In genomic region chr6:31631681-31632278, GRCh38 we compare ENCODE assay signal across 23 cellular contexts. TPM values are rescaled to one million over a fixed set of nuclear protein-coding genes. Genes with fewer than 3 reads are reported as not detected.
DNase-seq lines count a peak whose midpoint lies in the region; ATAC-seq and TF ChIP-seq lines count a peak whose summit lies in the region.
"Had no signal": no experiment of that assay in that cellular context is flagged by ENCODE, and none has a peak within 500 bp of the region (broad histone marks: within the 10 kb centered on the region; RNA-seq: fewer than 3 reads in every experiment).

No MANE protein-coding gene starts in this region.

- peaks cover 100% of the 10 kb centered on the region for H3K36me3 Mint-ChIP-seq in activated T-cell treated with anti-CD3 and anti-CD28 coated beads, Interleukin-2, amount 50 U/mL, for 24 hours (ENCODE audit: low read depth)
- H3K36me3 Mint-ChIP-seq in activated T-cell treated with anti-CD3 and anti-CD28 coated beads, Interleukin-2, amount 50 U/mL, for 4 hours (ENCODE audit: insufficient read depth): peaks cover 50% of the 10 kb centered on the region
- peaks cover 91% of the 10 kb centered on the region for H3K36me3 Mint-ChIP-seq in Caco-2 (ENCODE audit: insufficient read depth, unreplicated experiment)

- peak overlapping the region; percentile 46 for H3K27ac ChIP-seq in RWPE1
- H3K27ac ChIP-seq in mesodermal cell (ENCODE audit: low read depth, low read length, severe bottlenecking): peak overlapping the region; percentile 59
- H3K27ac ChIP-seq: SJSA1 had no signal

- intact Hi-C loops in Caco-2 (cut with micrococcal nuclease; ENCODE audit: unreplicated experiment): no loop called here

- no peak for ATAC-seq in activated T-cell treated with anti-CD3 and anti-CD28 coated beads, Interleukin-2, amount 50 U/mL, for 4 hours
- ATAC-seq in HG03565 (IDR thresholded peaks at IDR 0.05; ENCODE audit: unreplicated experiment) (no peak), HG03378 (IDR thresholded peaks at IDR 0.05; ENCODE audit: unreplicated experiment) (no peak)
- ATAC-seq: left lobe of liver, PC-3 had no signal

- CTCF ChIA-PET in Caco-2 (lab: Charles Lee): no interaction called here
- CTCF ChIA-PET in RWPE1 (lab: Yijun Ruan, JAX): no interaction called here

- no peaks in the 10 kb centered on the region for H3K27me3 Mint-ChIP-seq in activated T-cell treated with anti-CD3 and anti-CD28 coated beads, Interleukin-2, amount 50 U/mL, for 24 hours
- H3K27me3 Mint-ChIP-seq in activated T-cell treated with anti-CD3 and anti-CD28 coated beads, Interleukin-2, amount 50 U/mL, for 4 hours (ENCODE audit: low read depth): no peaks in the 10 kb centered on the region
- no peaks in the 10 kb centered on the region for H3K27me3 Mint-ChIP-seq in Caco-2 (ENCODE audit: insufficient read depth, unreplicated experiment)
- H3K27me3 Mint-ChIP-seq: activated B cell treated with CpG ODN at 0.5 μM for 24 hours; activated CD4-positive, alpha-beta memory T cell treated with anti-CD3 and anti-CD28 coated beads for 36 hours had no signal

- peaks cover 6% of the 10 kb centered on the region for H3K4me1 Mint-ChIP-seq in activated T-cell treated with anti-CD3 and anti-CD28 coated beads, Interleukin-2, amount 50 U/mL, for 24 hours (ENCODE audit: low read depth)
- H3K4me1 Mint-ChIP-seq in activated T-cell treated with anti-CD3 and anti-CD28 coated beads, Interleukin-2, amount 50 U/mL, for 4 hours (ENCODE audit: low read depth): no peaks in the 10 kb centered on the region
- H3K4me1 Mint-ChIP-seq in Caco-2 (ENCODE audit: low read depth, unreplicated experiment): no peaks in the 10 kb centered on the region
- H3K4me1 Mint-ChIP-seq: activated B cell treated with CpG ODN at 0.5 μM for 24 hours had no signal

- DNase-seq in activated T-cell treated with anti-CD3 and anti-CD28 coated beads, Interleukin-2, amount 50 U/mL, for 24 hours: no peak
- DNase-seq in activated T-cell treated with anti-CD3 and anti-CD28 coated beads, Interleukin-2, amount 50 U/mL, for 4 hours: no peak
- no peak for DNase-seq in Caco-2
- DNase-seq in RWPE1 (ENCODE audit: low spot score): no peak
- DNase-seq in NOMO-1 treated with DMSO at 0.1 percent for 48 hours (lab: John Stamatoyannopoulos, UW; ENCODE audit: unreplicated experiment): no peak
- DNase-seq: activated B cell treated with CpG ODN at 0.5 μM for 24 hours; activated CD4-positive, alpha-beta memory T cell treated with anti-CD3 and anti-CD28 coated beads for 36 hours; activated naive CD4-positive, alpha-beta T cell treated with anti-CD3 and anti-CD28 coated beads, Interleukin-2, amount 50 U/mL, for 16 hours; activated T-cell treated with anti-CD3 and anti-CD28 coated beads for 4 hours; BE2C; KG1; MV-4-11; NCI-H187 treated with DMSO at 0.1 percent for 48 hours; NCI-H748 treated with DMSO at 0.1 percent for 48 hours; PC-3; retina; stimulated activated CD8-positive, alpha-beta memory T cell treated with anti-CD3 and anti-CD28 coated beads, Interleukin-4, amount 100 ng/mL, for 48 hours; testis had no signal

- peaks cover 10% of the 10 kb centered on the region for H3K36me3 ChIP-seq in Caco-2 (ENCODE audit: control insufficient read depth, insufficient read depth, low read length)
- peaks cover 100% of the 10 kb centered on the region for H3K36me3 ChIP-seq in mesodermal cell (ENCODE audit: control insufficient read depth, insufficient read depth, low read length)

- TF ChIP-seq CTCF in Caco-2 (IDR thresholded peaks at IDR 0.05; ENCODE audit: insufficient read depth in 1 of 2, low read depth in 1 of 2, low read length in 1 of 2, severe bottlenecking in 1 of 2, unreplicated experiment in 1 of 2) (no peak), RWPE1 (conservative IDR thresholded peaks at IDR 0.05; ENCODE audit: low read depth) (no peak)

- no peaks in the 10 kb centered on the region for H3K4me1 ChIP-seq in Caco-2
- no peaks in the 10 kb centered on the region for H3K4me1 ChIP-seq in mesodermal cell (ENCODE audit: control insufficient read depth, insufficient read depth, low read length, poor library complexity, severe bottlenecking)
- H3K4me1 ChIP-seq: BE2C, SJSA1 had no signal

- no TSS peak for BruUV-seq in Caco-2 (replicated peaks; lab: Mats Ljungman, UMichigan)

- POLR2A ChIA-PET in Caco-2 (lab: Charles Lee): no interaction called here
- POLR2A ChIA-PET in RWPE1 (lab: Yijun Ruan, JAX; ENCODE audit: low non-redundant PET): no interaction called here

- H3K9me3 Mint-ChIP-seq in activated T-cell treated with anti-CD3 and anti-CD28 coated beads, Interleukin-2, amount 50 U/mL, for 24 hours: no peaks in the 10 kb centered on the region
- H3K9me3 Mint-ChIP-seq in activated T-cell treated with anti-CD3 and anti-CD28 coated beads, Interleukin-2, amount 50 U/mL, for 4 hours: no peaks in the 10 kb centered on the region
- no peaks in the 10 kb centered on the region for H3K9me3 Mint-ChIP-seq in Caco-2 (ENCODE audit: unreplicated experiment)
- H3K9me3 Mint-ChIP-seq: activated B cell treated with CpG ODN at 0.5 μM for 24 hours; activated CD4-positive, alpha-beta memory T cell treated with anti-CD3 and anti-CD28 coated beads for 36 hours had no signal

- 98 to 99% methylated on average over 21 to 25 of the region's 32 CpGs for WGBS in mesodermal cell (ENCODE audit: insufficient coverage in 2 of 2), 2 experiments

- H3K27me3 ChIP-seq in Caco-2 (replicated peaks; ENCODE audit: control insufficient read depth, insufficient read depth, low read length): no peaks in the 10 kb centered on the region
- H3K27me3 ChIP-seq: BE2C, SJSA1, testis had no signal

- H3K4me3 ChIP-seq in Caco-2 (ENCODE audit: low read depth, low read length) (no peak overlapping the region), mesodermal cell (ENCODE audit: extremely low read depth, insufficient read depth, low read length, poor library complexity, severe bottlenecking) (no peak overlapping the region)
- H3K4me3 ChIP-seq: SJSA1, testis had no signal

- peak overlapping the region; percentile 33 for H3K27ac Mint-ChIP-seq in activated T-cell treated with anti-CD3 and anti-CD28 coated beads, Interleukin-2, amount 50 U/mL, for 24 hours
- peak overlapping the region; percentile 30 for H3K27ac Mint-ChIP-seq in Caco-2 (ENCODE audit: unreplicated experiment)
- H3K27ac Mint-ChIP-seq: activated B cell treated with CpG ODN at 0.5 μM for 24 hours; activated CD4-positive, alpha-beta memory T cell treated with anti-CD3 and anti-CD28 coated beads for 36 hours had no signal

- no peaks in the 10 kb centered on the region for H3K9me3 ChIP-seq in Caco-2
- no peaks in the 10 kb centered on the region for H3K9me3 ChIP-seq in mesodermal cell (ENCODE audit: control insufficient read depth, low read length)
- H3K9me3 ChIP-seq: BE2C, SJSA1, testis had no signal

- no peak overlapping the region for H3K4me3 Mint-ChIP-seq in activated T-cell treated with anti-CD3 and anti-CD28 coated beads, Interleukin-2, amount 50 U/mL, for 24 hours
- H3K4me3 Mint-ChIP-seq in activated T-cell treated with anti-CD3 and anti-CD28 coated beads, Interleukin-2, amount 50 U/mL, for 4 hours: no peak overlapping the region
- no peak overlapping the region for H3K4me3 Mint-ChIP-seq in Caco-2 (ENCODE audit: unreplicated experiment)
- H3K4me3 Mint-ChIP-seq: activated B cell treated with CpG ODN at 0.5 μM for 24 hours; activated CD4-positive, alpha-beta memory T cell treated with anti-CD3 and anti-CD28 coated beads for 36 hours had no signal

RNA-seq across cellular contexts. Expression of gene PRRC2A, which starts 11.3 kb away (rescaled TPM):
- 100 to 1,000 TPM; 290 to 309 (median 306) TPM for total RNA-seq in activated T-cell treated with anti-CD3 and anti-CD28 coated beads, Interleukin-2, amount 50 U/mL, for 4 hours
- 213 and 222 TPM in 2 replicates for total RNA-seq in Caco-2 (2022)
- polyA plus RNA-seq in mesodermal cell (2013, experiment 1 of 2): 200 TPM
- 170 TPM for polyA plus RNA-seq in mesodermal cell (2013, experiment 2 of 2)

RNA-seq across cellular contexts. Expression of gene AIF1, which starts 16.7 kb away (rescaled TPM):
- 10 to 100 TPM; 18.5 to 57.5 (median 36.5) TPM for total RNA-seq in activated T-cell treated with anti-CD3 and anti-CD28 coated beads, Interleukin-2, amount 50 U/mL, for 4 hours
- total RNA-seq in Caco-2 (2022): 2.2 and 2.7 TPM in 2 replicates
- 5.1 TPM for polyA plus RNA-seq in mesodermal cell (2013, experiment 1 of 2)
- 3.1 TPM for polyA plus RNA-seq in mesodermal cell (2013, experiment 2 of 2)
- total RNA-seq: PC-3, SJSA1 had no signal

RNA-seq across cellular contexts. Expression of gene BAG6, which starts 20.7 kb away (rescaled TPM):
- 100 to 1,000 TPM; 403 to 418 (median 411) TPM for total RNA-seq in activated T-cell treated with anti-CD3 and anti-CD28 coated beads, Interleukin-2, amount 50 U/mL, for 4 hours
- 354 and 376 TPM in 2 replicates for total RNA-seq in Caco-2 (2022)
- 332 TPM for polyA plus RNA-seq in mesodermal cell (2013, experiment 1 of 2)
- polyA plus RNA-seq in mesodermal cell (2013, experiment 2 of 2): 281 TPM

RNA-seq across cellular contexts. Expression of gene APOM, which starts 23.9 kb away (rescaled TPM):
- 1 to 10 TPM; 1.8 to 2.8 (median 2.1) TPM for total RNA-seq in activated T-cell treated with anti-CD3 and anti-CD28 coated beads, Interleukin-2, amount 50 U/mL, for 4 hours
- total RNA-seq in Caco-2 (2022): 14.8 and 15.8 TPM in 2 replicates
- polyA plus RNA-seq in mesodermal cell (2013, experiment 1 of 2): 2.3 TPM
- 1.9 TPM for polyA plus RNA-seq in mesodermal cell (2013, experiment 2 of 2)

RNA-seq across cellular contexts. Expression of gene C6orf47, which starts 28.8 kb away (rescaled TPM):
- total RNA-seq in activated T-cell treated with anti-CD3 and anti-CD28 coated beads, Interleukin-2, amount 50 U/mL, for 4 hours: 10 to 100 TPM; 17.1 to 18.3 (median 18.2) TPM
- 19.4 and 19.7 TPM in 2 replicates for total RNA-seq in Caco-2 (2022)
- 9.0 TPM for polyA plus RNA-seq in mesodermal cell (2013, experiment 1 of 2)
- polyA plus RNA-seq in mesodermal cell (2013, experiment 2 of 2): 7.5 TPM
